In genomic region chr6:141048451-141048850, GRCh38 we compare ENCODE assay signal across 8 cellular contexts.
"Had no signal": no experiment of that assay in that cellular context is flagged by ENCODE, and none has a peak within 500 bp of the region (broad histone marks: within the 10 kb centered on the region; RNA-seq: fewer than 3 reads in every experiment).

No MANE protein-coding gene starts in this region.

- H3K4me1 ChIP-seq: HAP-1 had no signal

- H3K9me3 ChIP-seq: HAP-1 had no signal

- H2AFZ ChIP-seq: GM23248 had no signal

- H3K4me3 ChIP-seq: GM23248, HAP-1, K562 had no signal

- FAIRE-seq: HTR-8/SVneo, K562 had no signal

- H3K9ac ChIP-seq: GM23248 had no signal

- H3K27ac ChIP-seq: GM23248 had no signal

- H3K36me3 ChIP-seq: HAP-1 had no signal

- DNase-seq: GM23248, GOT3, H7, HFFc6, IMR-90 had no signal
